ENCODE assay signal across 8 cellular contexts in the genomic region with DNA sequence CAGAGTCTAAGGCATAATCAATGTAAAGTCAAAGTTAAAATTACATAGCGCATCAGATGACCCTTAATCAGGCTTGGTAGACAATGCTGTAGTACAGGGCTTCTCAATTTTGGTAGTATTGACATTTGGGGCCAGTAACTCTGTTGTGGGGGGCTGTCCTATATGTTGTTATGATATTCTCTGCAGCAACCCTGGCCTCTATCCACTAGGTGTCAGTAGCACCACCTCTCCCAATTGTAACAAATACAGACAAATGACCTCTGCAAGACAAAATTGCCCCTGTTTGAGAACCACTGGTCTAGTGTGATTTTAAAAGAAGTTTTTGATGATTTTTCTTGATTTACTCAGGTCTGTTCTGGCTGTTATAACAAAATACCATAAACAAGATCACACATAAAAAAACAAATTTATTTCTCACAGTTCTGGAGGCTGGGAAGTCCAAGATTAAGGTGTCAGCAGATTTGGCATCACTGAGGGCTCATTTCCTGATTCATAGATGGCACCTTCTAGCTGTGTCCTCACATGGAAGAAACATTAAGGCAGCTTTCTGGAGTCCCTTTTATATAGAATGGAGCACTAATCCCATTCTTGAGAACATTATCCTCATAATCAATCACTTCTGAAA. TPM values are rescaled to one million over a fixed set of nuclear protein-coding genes. Genes with fewer than 3 reads are reported as not detected.
DNase-seq lines count a peak whose midpoint lies in the region; ATAC-seq and TF ChIP-seq lines count a peak whose summit lies in the region.

No MANE protein-coding gene starts in this region.

- no peaks in the 10 kb centered on the region for H3K36me3 ChIP-seq in adrenal gland (replicated peaks in 1 of 2)

- DNase-seq in DMS53 (lab: John Stamatoyannopoulos, UW) (peak; percentile 60), DMS53 treated with DMSO at 0.1 percent for 48 hours (lab: John Stamatoyannopoulos, UW; ENCODE audit: unreplicated experiment) (no peak), NCI-H748 treated with DMSO at 0.1 percent for 48 hours (lab: John Stamatoyannopoulos, UW) (peak; percentile 48), adrenal gland (peak in 6 of 7 donors; percentile 17 to 55 (median 24)), iPS-NIHi7 (ENCODE audit: extremely low spot score) (peak; percentile 56)
- peak; percentile 22 for DNase-seq in stimulated activated naive CD8-positive, alpha-beta T cell treated with anti-CD3 and anti-CD28 coated beads, Interleukin-15, Interleukin-2, amounts not matched to agents 100 U/mL and 50 U/mL, for 24 hours

- ATAC-seq in GM19324 (IDR thresholded peaks at IDR 0.05; ENCODE audit: low FRiP score, unreplicated experiment) (peak; percentile 82), HG03135 (IDR thresholded peaks at IDR 0.05; ENCODE audit: unreplicated experiment) (peak; percentile 94)
- ATAC-seq in stimulated activated naive CD8-positive, alpha-beta T cell treated with anti-CD3 and anti-CD28 coated beads, Interleukin-15, Interleukin-2, amounts not matched to agents 100 U/mL and 50 U/mL, for 24 hours: peak; percentile 88

- no peak overlapping the region for H3K27ac ChIP-seq in adrenal gland

- no peak overlapping the region for H3K4me3 ChIP-seq in adrenal gland

- no peaks in the 10 kb centered on the region for H3K4me1 ChIP-seq in adrenal gland (replicated peaks in 1 of 2)

- intact Hi-C loops in adrenal gland (cut with DNase I): no loop called here

- H3K9me3 ChIP-seq in adrenal gland (replicated peaks in 1 of 3): no peaks in the 10 kb centered on the region

- TF ChIP-seq CTCF in adrenal gland (IDR thresholded peaks at IDR 0.05): peak; percentile 48 to 65 (median 56)

- WGBS in adrenal gland, 4 donors: 80 to 94% (median 89%) methylated on average over 1 of the region's 1 CpG

- TF ChIP-seq POLR2A in adrenal gland (IDR thresholded peaks at IDR 0.05): no peak

- H3K27me3 ChIP-seq in adrenal gland: no peaks in the 10 kb centered on the region

RNA-seq across cellular contexts. Expression of gene SLC9A9, which starts 37.6 kb away (rescaled TPM):
- 10 to 100 TPM; 10.9 to 23.7 (median 19.3) TPM for total RNA-seq in adrenal gland
- 10 to 100 TPM in 1 of 3 donors, 1 to 10 TPM in 2; 4.2 to 11.1 (median 6.2) TPM for polyA plus RNA-seq in adrenal gland
